In the genomic region with DNA sequence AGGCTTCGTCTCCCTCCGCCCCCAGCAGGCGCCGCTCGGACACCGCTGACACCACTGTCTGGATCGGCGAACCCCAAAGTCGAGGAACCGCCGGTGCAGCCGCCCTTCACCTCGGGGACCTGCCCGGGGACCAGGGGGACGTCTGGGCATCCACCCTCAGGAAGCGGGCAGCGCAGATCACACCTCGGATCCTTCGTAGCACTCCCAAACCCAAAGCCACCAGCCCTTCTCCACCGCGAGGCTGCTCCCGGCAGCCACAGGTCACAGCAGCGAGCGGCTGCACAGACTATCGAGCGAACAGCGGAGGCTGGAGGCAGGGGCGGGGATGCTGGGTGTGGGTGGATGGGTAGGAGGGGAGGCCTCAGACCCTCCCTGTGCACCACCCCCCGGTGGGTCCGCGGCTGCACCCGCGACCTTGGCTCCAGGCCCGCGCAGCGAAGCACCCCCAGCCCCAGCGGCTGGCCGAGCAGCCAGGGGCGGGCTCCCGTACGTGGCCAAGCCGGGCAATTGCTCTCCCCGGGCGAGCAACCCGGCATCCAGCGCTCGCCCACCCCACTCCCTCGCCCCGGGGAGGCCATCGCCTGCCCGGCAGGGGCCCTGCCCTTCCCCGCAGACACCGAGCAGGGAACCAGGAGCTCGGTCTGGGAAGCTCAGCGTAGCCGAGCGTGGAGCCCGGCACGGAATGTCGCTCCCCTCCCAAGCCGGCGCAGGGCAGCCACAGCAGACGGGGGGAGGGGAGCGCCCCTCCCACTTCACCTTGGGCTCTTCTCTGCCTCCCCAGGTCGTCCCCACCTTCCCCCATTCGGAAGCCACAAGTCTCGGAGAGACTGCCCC, we compare ENCODE assay signal across 8 cellular contexts. TPM values are rescaled to one million over a fixed set of nuclear protein-coding genes. Genes with fewer than 3 reads are reported as not detected.
A peak's percentile ranks its signal among the peaks of the same experiment; 100 is the strongest.
DNase-seq lines count a peak whose midpoint lies in the region; ATAC-seq and TF ChIP-seq lines count a peak whose summit lies in the region.

No MANE protein-coding gene starts in this region.

- no peak overlapping the region for H3K9ac ChIP-seq in SK-N-SH
- H3K9ac ChIP-seq in stomach smooth muscle (ENCODE audit: low read length in 2 of 2): no peak overlapping the region

- no peaks in the 10 kb centered on the region for H3K36me3 ChIP-seq in SK-N-SH (replicated peaks in 1 of 2; ENCODE audit: control insufficient read depth in 1 of 2, insufficient read depth in 2 of 2, low read length in 1 of 2)
- H3K36me3 ChIP-seq in lung (ENCODE audit: control insufficient read depth in 2 of 2, insufficient read depth in 2 of 2, low read length in 2 of 2): no peaks in the 10 kb centered on the region
- H3K36me3 ChIP-seq in stomach smooth muscle (ENCODE audit: control insufficient read depth in 2 of 2, insufficient read depth in 2 of 2, low read length in 2 of 2): no peaks in the 10 kb centered on the region

- peak overlapping the region; percentile 68; the same call in 1 of the 2 replicates for H3K4me2 ChIP-seq in SK-N-SH

- peaks cover 0 to 14% of the 10 kb centered on the region in 2 experiments; a peak in 1 of 4 replicates for H3K4me1 ChIP-seq in SK-N-SH (ENCODE audit: control insufficient read depth in 1 of 2, insufficient read depth in 2 of 2, low read depth in 1 of 2, low read length in 1 of 2)
- H3K4me1 ChIP-seq in lung (ENCODE audit: control insufficient read depth in 2 of 2, insufficient read depth in 2 of 2, low read length in 2 of 2): peaks cover 0 to 8% of the 10 kb centered on the region in 2 donors
- peaks cover 21% of the 10 kb centered on the region for H3K4me1 ChIP-seq in stomach smooth muscle (ENCODE audit: control insufficient read depth, insufficient read depth, low read length)

- H3K4me3 ChIP-seq in SK-N-SH (ENCODE audit: low read depth in 2 of 2, low read length in 1 of 2) (peak overlapping the region; percentile 12 to 28; a peak in 3 of 4 replicates), choroid plexus epithelial cell (ENCODE audit: low read depth, low read length) (peak overlapping the region; percentile 11), lung (peak overlapping the region; percentile 29), stomach smooth muscle (ENCODE audit: low read length in 2 of 2) (peak overlapping the region; percentile 66 to 70)

- DNase-seq in NCI-H2081 (lab: John Stamatoyannopoulos, UW) (peak; percentile 37 to 73), NCI-H2081 treated with DMSO at 0.1 percent for 48 hours (lab: John Stamatoyannopoulos, UW) (no peak), SK-N-SH (peak; percentile 85), choroid plexus epithelial cell (ENCODE audit: low read depth) (no peak), lung (ENCODE audit: low spot score) (no peak), HCEC 1CT (no peak)

- peak; percentile 58 for TF ChIP-seq RAD21 in SK-N-SH (IDR thresholded peaks at IDR 0.05; ENCODE audit: low read length)

- H4K20me1 ChIP-seq in SK-N-SH (ENCODE audit: insufficient read depth): no peaks in the 10 kb centered on the region

- no peak for TF ChIP-seq CTCF in SK-N-SH (IDR thresholded peaks at IDR 0.05)
- peak; percentile 9 for TF ChIP-seq CTCF in choroid plexus epithelial cell (conservative IDR thresholded peaks at IDR 0.05; ENCODE audit: low read depth, low read length)
- TF ChIP-seq CTCF in lung (IDR thresholded peaks at IDR 0.05; ENCODE audit: control extremely low read depth, extremely low read depth): no peak

- H3K9me2 ChIP-seq in SK-N-SH: no peaks in the 10 kb centered on the region

- POLR2A ChIA-PET in SK-N-SH (lab: Yijun Ruan, JAX): no interaction called here

- H3F3A ChIP-seq in SK-N-SH (replicated peaks; ENCODE audit: insufficient read depth): no peaks in the 10 kb centered on the region

- H3K27me3 ChIP-seq in SK-N-SH (ENCODE audit: insufficient read depth) (peaks cover 41% of the 10 kb centered on the region), lung (ENCODE audit: control insufficient read depth, insufficient read depth) (no peaks in the 10 kb centered on the region), stomach smooth muscle (ENCODE audit: control insufficient read depth in 1 of 2, insufficient read depth in 2 of 2, low read length in 2 of 2) (peaks cover 27 to 41% of the 10 kb centered on the region in 2 donors)

- H3K27ac ChIP-seq in SK-N-SH (ENCODE audit: low read depth in 2 of 2, low read length in 1 of 2) (no peak overlapping the region), lung (ENCODE audit: low read depth in 1 of 2, low read length in 1 of 2) (no peak overlapping the region), stomach smooth muscle (ENCODE audit: low read length) (no peak overlapping the region)

- WGBS in SK-N-SH (ENCODE audit: low lambda C conversion rate): 2% methylated on average over 56 of the region's 67 CpGs
- 1% methylated on average over 66 to 67 of the region's 67 CpGs for WGBS in lung, 2 donors

- CTCF ChIA-PET in SK-N-SH (lab: Yijun Ruan, JAX): interaction anchor here (0.6 to 9.8 kb wide), 34 partner anchors 9 to 556 kb away, joined by 3 to 118 read pairs (median 4); no protein-coding TSS in a partner anchor

- TF ChIP-seq EP300 in SK-N-SH (IDR thresholded peaks at IDR 0.05; ENCODE audit: borderline replicate concordance in 1 of 2, low read depth in 1 of 2, low read length in 1 of 2): no peak

- no peak overlapping the region for H2AFZ ChIP-seq in SK-N-SH (ENCODE audit: low read depth)

- H3K9me3 ChIP-seq in SK-N-SH: no peaks in the 10 kb centered on the region
- no peaks in the 10 kb centered on the region for H3K9me3 ChIP-seq in lung (ENCODE audit: control insufficient read depth in 2 of 2, insufficient read depth in 1 of 2, low read length in 1 of 2)
- no peaks in the 10 kb centered on the region for H3K9me3 ChIP-seq in stomach smooth muscle (ENCODE audit: control insufficient read depth in 2 of 2, low read length in 2 of 2)

- ATAC-seq in lung (ENCODE audit: insufficient read depth, low FRiP score) (no peak), GM19397 (IDR thresholded peaks at IDR 0.05; ENCODE audit: unreplicated experiment) (no peak)

- H3K79me2 ChIP-seq in SK-N-SH (ENCODE audit: insufficient read depth): no peaks in the 10 kb centered on the region

TF ChIP-seq in SK-N-SH, 30 proteins besides CTCF, POLR2A, EP300 and RAD21:
- TF ChIP-seq ELF1 (IDR thresholded peaks at IDR 0.05) (no peak), RCOR1 (IDR thresholded peaks at IDR 0.05; ENCODE audit: low read length) (0 out of 2 replicates have a peak, but pooled peaks have one; percentile 13)

RNA-seq across cellular contexts. Expression of a gene that starts 1.0 kb away (rescaled TPM):
- polyA plus RNA-seq in SK-N-SH (2012; rRNA removed) (0.02 TPM in 2 replicates), lung (1 to 10 TPM in 1 of 2 donors, under 1 TPM in 1; 0.91 to 1.5 TPM)
- 0.01 and 0.04 TPM in 2 replicates for polyA plus RNA-seq in SK-N-SH (2012; cell fraction: cytosol; rRNA removed)
- polyA plus RNA-seq in SK-N-SH (2012; cell fraction: nucleus; rRNA removed): 0.02 and 0.04 TPM in 2 replicates
- 10 to 100 TPM in 1 of 2 donors, 1 to 10 TPM in 1; 7.2 to 41.7 TPM for total RNA-seq in lung

Comparison
In these comparisons a context has a peak if more than half of its experiments do, and no peak if none do; other contexts are left out.
1. DNase-seq: peak in NCI-H2081 (2 of 2) and SK-N-SH (single experiment); none in NCI-H2081 treated with DMSO at 0.1 percent for 48 hours (single experiment), choroid plexus epithelial cell (single experiment), lung (single experiment) and HCEC 1CT (single experiment).
2. H3K4me3 ChIP-seq: peak in every context shown above with its lines; median percentile 68 in stomach smooth muscle; 29 in lung; 20 in SK-N-SH; 11 in choroid plexus epithelial cell.